ENCODE assay signal across 9 cellular contexts in the genomic region with DNA sequence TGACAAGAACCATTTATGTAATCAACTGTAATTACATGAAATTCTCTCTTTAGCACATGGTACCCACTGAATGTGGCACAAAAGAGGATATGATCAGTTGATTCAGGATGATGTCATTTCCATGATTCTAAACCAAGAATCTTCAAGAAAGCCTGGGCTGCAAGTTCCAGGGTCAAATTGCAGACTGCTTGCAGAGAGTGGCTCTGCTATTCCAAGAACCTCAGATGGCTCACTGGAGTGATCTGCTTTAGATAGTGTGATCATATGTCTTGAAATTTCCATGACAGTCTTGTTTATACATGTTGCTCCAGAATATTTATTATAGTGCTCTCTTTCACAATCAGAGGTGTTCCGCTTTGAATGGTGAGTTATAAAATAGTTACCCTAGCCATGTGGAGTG.
DNase-seq lines count a peak whose midpoint lies in the region; ATAC-seq, FAIRE-seq and TF ChIP-seq lines count a peak whose summit lies in the region.
"Had no signal": no experiment of that assay in that cellular context is flagged by ENCODE, and none has a peak within 500 bp of the region (broad histone marks: within the 10 kb centered on the region; RNA-seq: fewer than 3 reads in every experiment).

No MANE protein-coding gene starts in this region.

- TF ChIP-seq CTCF in HFF-Myc (IDR thresholded peaks at IDR 0.05; ENCODE audit: low read depth, low read length, missing control alignments): no peak

- WGBS in mesodermal cell (ENCODE audit: insufficient coverage in 2 of 2), 2 experiments: no CpG with 5 or more reads among the region's 1 CpG

- DNase-seq in GM18507 (ENCODE audit: extremely low spot score, insufficient read length, low read depth) (no peak), HFF-Myc (ENCODE audit: extremely low read depth, low read depth) (peak; percentile 65), NOMO-1 treated with DMSO at 0.1 percent for 48 hours (lab: John Stamatoyannopoulos, UW; ENCODE audit: unreplicated experiment) (peak; percentile 90), retina (no peak)
- no peak for DNase-seq in effector memory CD8-positive, alpha-beta T cell
- no peak for DNase-seq in stimulated activated CD8-positive, alpha-beta memory T cell treated with anti-CD3 and anti-CD28 coated beads, Interleukin-4, amount 100 ng/mL, for 48 hours

- no peaks in the 10 kb centered on the region for H3K36me3 ChIP-seq in mesodermal cell (ENCODE audit: control insufficient read depth, insufficient read depth, low read length)

- H3K9me3 ChIP-seq in mesodermal cell (ENCODE audit: control insufficient read depth, low read length): no peaks in the 10 kb centered on the region

- no peaks in the 10 kb centered on the region for H3K27me3 Mint-ChIP-seq in effector memory CD8-positive, alpha-beta T cell

- peaks cover 10 to 13% of the 10 kb centered on the region in 2 donors for H3K4me1 Mint-ChIP-seq in effector memory CD8-positive, alpha-beta T cell (ENCODE audit: low read depth in 2 of 2)

- no peak for ATAC-seq in effector memory CD8-positive, alpha-beta T cell (replicated peaks)
- ATAC-seq in HG02840 (IDR thresholded peaks at IDR 0.05; ENCODE audit: low FRiP score, unreplicated experiment): no peak

- no peaks in the 10 kb centered on the region for H3K36me3 Mint-ChIP-seq in effector memory CD8-positive, alpha-beta T cell (ENCODE audit: insufficient read depth)

- H3K4me3 Mint-ChIP-seq in effector memory CD8-positive, alpha-beta T cell: no peak overlapping the region

- no peak overlapping the region for H3K27ac Mint-ChIP-seq in effector memory CD8-positive, alpha-beta T cell

- H3K27ac ChIP-seq in mesodermal cell (ENCODE audit: low read depth, low read length, severe bottlenecking): peak overlapping the region; percentile 70

- no peaks in the 10 kb centered on the region for H3K4me1 ChIP-seq in mesodermal cell (ENCODE audit: control insufficient read depth, insufficient read depth, low read length, poor library complexity, severe bottlenecking)

- H3K4me3 ChIP-seq in HFF-Myc (replicated peaks; ENCODE audit: low read depth, low read length): no peak overlapping the region
- no peak overlapping the region for H3K4me3 ChIP-seq in mesodermal cell (ENCODE audit: extremely low read depth, insufficient read depth, low read length, poor library complexity, severe bottlenecking)
- H3K4me3 ChIP-seq: skin epidermis had no signal

- FAIRE-seq in GM18507 (lab: Jason Lieb, UNC): peak; percentile 52

- no peaks in the 10 kb centered on the region for H3K9me3 Mint-ChIP-seq in effector memory CD8-positive, alpha-beta T cell

Comparison
In these comparisons a context has a peak if more than half of its experiments do, and no peak if none do; other contexts are left out.
1. DNase-seq: peak in HFF-Myc (single experiment) and NOMO-1 treated with DMSO at 0.1 percent for 48 hours (single experiment); none in GM18507 (single experiment), retina (single experiment), effector memory CD8-positive, alpha-beta T cell (0 of 3) and stimulated activated CD8-positive, alpha-beta memory T cell treated with anti-CD3 and anti-CD28 coated beads, Interleukin-4, amount 100 ng/mL, for 48 hours (single experiment).